ENCODE assay signal across 1 cellular context in the genomic region with DNA sequence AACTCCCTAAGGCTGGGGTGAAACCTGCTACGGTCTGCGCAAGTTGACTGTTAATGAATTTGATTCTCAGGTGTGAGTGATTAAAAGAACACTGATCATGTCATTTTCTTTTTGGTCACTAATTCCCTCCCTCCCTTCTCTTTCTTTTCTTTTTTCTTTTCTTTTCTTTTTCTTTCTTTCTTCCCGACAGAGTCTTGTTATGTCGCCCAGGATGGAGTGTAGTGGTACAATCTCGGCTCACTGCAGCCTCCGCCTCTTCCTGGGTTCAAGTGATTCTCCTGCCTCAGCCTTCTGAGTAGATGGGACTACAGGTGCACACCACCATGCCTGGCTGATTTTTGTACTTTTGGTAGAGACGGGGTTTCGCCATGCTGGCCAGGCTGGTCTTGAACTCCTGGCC.
A peak's percentile ranks its signal among the peaks of the same experiment; 100 is the strongest.
TF ChIP-seq lines count a peak whose summit lies in the region.

No MANE protein-coding gene starts in this region.

TF ChIP-seq in K562, 482 proteins besides CTCF, POLR2A, EP300 and RAD21 (continued from another document):
- TF ChIP-seq, protein P1, sequence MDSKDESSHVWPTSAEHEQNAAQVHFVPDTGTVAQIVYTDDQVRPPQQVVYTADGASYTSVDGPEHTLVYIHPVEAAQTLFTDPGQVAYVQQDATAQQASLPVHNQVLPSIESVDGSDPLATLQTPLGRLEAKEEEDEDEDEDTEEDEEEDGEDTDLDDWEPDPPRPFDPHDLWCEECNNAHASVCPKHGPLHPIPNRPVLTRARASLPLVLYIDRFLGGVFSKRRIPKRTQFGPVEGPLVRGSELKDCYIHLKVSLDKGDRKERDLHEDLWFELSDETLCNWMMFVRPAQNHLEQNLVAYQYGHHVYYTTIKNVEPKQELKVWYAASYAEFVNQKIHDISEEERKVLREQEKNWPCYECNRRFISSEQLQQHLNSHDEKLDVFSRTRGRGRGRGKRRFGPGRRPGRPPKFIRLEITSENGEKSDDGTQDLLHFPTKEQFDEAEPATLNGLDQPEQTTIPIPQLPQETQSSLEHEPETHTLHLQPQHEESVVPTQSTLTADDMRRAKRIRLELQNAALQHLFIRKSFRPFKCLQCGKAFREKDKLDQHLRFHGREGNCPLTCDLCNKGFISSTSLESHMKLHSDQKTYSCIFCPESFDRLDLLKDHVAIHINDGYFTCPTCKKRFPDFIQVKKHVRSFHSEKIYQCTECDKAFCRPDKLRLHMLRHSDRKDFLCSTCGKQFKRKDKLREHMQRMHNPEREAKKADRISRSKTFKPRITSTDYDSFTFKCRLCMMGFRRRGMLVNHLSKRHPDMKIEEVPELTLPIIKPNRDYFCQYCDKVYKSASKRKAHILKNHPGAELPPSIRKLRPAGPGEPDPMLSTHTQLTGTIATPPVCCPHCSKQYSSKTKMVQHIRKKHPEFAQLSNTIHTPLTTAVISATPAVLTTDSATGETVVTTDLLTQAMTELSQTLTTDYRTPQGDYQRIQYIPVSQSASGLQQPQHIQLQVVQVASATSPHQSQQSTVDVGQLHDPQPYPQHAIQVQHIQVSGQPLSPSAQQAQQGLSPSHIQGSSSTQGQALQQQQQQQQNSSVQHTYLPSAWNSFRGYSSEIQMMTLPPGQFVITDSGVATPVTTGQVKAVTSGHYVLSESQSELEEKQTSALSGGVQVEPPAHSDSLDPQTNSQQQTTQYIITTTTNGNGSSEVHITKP (IDR thresholded peaks at IDR 0.05; ENCODE audit: partially characterized antibody): peak; percentile 49
- no peak for TF ChIP-seq JUN (IDR thresholded peaks at IDR 0.05; ENCODE audit: borderline replicate concordance, low read depth, low read length)
- TF ChIP-seq JUN (CRISPR knock-in tag; IDR thresholded peaks at IDR 0.05; ENCODE audit: borderline replicate concordance): no peak
- TF ChIP-seq NFIX (CRISPR knock-in tag; IDR thresholded peaks at IDR 0.05; ENCODE audit: low read depth): no peak
- TF ChIP-seq POLR2G (IDR thresholded peaks at IDR 0.05; ENCODE audit: low read depth, low read length): no peak
- TF ChIP-seq, protein P2, sequence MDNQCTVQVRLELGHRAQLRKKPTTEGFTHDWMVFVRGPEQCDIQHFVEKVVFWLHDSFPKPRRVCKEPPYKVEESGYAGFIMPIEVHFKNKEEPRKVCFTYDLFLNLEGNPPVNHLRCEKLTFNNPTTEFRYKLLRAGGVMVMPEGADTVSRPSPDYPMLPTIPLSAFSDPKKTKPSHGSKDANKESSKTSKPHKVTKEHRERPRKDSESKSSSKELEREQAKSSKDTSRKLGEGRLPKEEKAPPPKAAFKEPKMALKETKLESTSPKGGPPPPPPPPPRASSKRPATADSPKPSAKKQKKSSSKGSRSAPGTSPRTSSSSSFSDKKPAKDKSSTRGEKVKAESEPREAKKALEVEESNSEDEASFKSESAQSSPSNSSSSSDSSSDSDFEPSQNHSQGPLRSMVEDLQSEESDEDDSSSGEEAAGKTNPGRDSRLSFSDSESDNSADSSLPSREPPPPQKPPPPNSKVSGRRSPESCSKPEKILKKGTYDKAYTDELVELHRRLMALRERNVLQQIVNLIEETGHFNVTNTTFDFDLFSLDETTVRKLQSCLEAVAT (IDR thresholded peaks at IDR 0.05): peak; percentile 58 to 61; a peak in 2 of 4 replicates
- peak; percentile 9 for TF ChIP-seq RBFOX2 (IDR thresholded peaks at IDR 0.05; ENCODE audit: low read depth, low read length)
- TF ChIP-seq PML (IDR thresholded peaks at IDR 0.05; ENCODE audit: low read length): 0 out of 2 replicates have a peak, but pooled peaks have one; percentile 17
- TF ChIP-seq ZNF274 (IDR thresholded peaks at IDR 0.05; ENCODE audit: borderline replicate concordance, low read depth, low read length): no peak
- TF ChIP-seq ZNF431 (CRISPR knock-in tag; IDR thresholded peaks at IDR 0.05): no peak
- TF ChIP-seq BCL6 (CRISPR knock-in tag; IDR thresholded peaks at IDR 0.05): no peak
- 0 out of 2 replicates have a peak, but pooled peaks have one; percentile 47 for TF ChIP-seq OTX1 (CRISPR knock-in tag; IDR thresholded peaks at IDR 0.05)
- 0 out of 2 replicates have a peak, but pooled peaks have one; percentile 26 for TF ChIP-seq MYBL2 (IDR thresholded peaks at IDR 0.05; ENCODE audit: low read depth)
- no peak for TF ChIP-seq MYBL2 (CRISPR knock-in tag; IDR thresholded peaks at IDR 0.05; ENCODE audit: borderline replicate concordance)
- TF ChIP-seq NONO (IDR thresholded peaks at IDR 0.05; ENCODE audit: low read depth in 2 of 2, low read length in 1 of 2): no peak
- TF ChIP-seq HSF4 (CRISPR knock-in tag; IDR thresholded peaks at IDR 0.05; ENCODE audit: borderline replicate concordance): no peak
- TF ChIP-seq STAT5B (CRISPR knock-in tag; IDR thresholded peaks at IDR 0.05): no peak
- TF ChIP-seq, protein P3, sequence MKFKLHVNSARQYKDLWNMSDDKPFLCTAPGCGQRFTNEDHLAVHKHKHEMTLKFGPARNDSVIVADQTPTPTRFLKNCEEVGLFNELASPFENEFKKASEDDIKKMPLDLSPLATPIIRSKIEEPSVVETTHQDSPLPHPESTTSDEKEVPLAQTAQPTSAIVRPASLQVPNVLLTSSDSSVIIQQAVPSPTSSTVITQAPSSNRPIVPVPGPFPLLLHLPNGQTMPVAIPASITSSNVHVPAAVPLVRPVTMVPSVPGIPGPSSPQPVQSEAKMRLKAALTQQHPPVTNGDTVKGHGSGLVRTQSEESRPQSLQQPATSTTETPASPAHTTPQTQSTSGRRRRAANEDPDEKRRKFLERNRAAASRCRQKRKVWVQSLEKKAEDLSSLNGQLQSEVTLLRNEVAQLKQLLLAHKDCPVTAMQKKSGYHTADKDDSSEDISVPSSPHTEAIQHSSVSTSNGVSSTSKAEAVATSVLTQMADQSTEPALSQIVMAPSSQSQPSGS (CRISPR knock-in tag; IDR thresholded peaks at IDR 0.05): no peak
- TF ChIP-seq, protein P4, sequence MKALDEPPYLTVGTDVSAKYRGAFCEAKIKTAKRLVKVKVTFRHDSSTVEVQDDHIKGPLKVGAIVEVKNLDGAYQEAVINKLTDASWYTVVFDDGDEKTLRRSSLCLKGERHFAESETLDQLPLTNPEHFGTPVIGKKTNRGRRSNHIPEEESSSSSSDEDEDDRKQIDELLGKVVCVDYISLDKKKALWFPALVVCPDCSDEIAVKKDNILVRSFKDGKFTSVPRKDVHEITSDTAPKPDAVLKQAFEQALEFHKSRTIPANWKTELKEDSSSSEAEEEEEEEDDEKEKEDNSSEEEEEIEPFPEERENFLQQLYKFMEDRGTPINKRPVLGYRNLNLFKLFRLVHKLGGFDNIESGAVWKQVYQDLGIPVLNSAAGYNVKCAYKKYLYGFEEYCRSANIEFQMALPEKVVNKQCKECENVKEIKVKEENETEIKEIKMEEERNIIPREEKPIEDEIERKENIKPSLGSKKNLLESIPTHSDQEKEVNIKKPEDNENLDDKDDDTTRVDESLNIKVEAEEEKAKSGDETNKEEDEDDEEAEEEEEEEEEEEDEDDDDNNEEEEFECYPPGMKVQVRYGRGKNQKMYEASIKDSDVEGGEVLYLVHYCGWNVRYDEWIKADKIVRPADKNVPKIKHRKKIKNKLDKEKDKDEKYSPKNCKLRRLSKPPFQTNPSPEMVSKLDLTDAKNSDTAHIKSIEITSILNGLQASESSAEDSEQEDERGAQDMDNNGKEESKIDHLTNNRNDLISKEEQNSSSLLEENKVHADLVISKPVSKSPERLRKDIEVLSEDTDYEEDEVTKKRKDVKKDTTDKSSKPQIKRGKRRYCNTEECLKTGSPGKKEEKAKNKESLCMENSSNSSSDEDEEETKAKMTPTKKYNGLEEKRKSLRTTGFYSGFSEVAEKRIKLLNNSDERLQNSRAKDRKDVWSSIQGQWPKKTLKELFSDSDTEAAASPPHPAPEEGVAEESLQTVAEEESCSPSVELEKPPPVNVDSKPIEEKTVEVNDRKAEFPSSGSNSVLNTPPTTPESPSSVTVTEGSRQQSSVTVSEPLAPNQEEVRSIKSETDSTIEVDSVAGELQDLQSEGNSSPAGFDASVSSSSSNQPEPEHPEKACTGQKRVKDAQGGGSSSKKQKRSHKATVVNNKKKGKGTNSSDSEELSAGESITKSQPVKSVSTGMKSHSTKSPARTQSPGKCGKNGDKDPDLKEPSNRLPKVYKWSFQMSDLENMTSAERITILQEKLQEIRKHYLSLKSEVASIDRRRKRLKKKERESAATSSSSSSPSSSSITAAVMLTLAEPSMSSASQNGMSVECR (CRISPR knock-in tag; IDR thresholded peaks at IDR 0.05): no peak
- TF ChIP-seq TCF7L2 (IDR thresholded peaks at IDR 0.05; ENCODE audit: low read depth, low read length): no peak
- no peak for TF ChIP-seq ZNF57 (CRISPR knock-in tag; IDR thresholded peaks at IDR 0.05)
